Comparison of ENCODE assay signal across 7 cellular contexts in genomic region chr20:1503564-1504227, GRCh38. TPM values are rescaled to one million over a fixed set of nuclear protein-coding genes. Genes with fewer than 3 reads are reported as not detected.
DNase-seq lines count a peak whose midpoint lies in the region; ATAC-seq and TF ChIP-seq lines count a peak whose summit lies in the region.

No MANE protein-coding gene starts in this region.

- peaks cover 24% of the 10 kb centered on the region for H3K27me3 Mint-ChIP-seq in activated naive CD8-positive, alpha-beta T cell treated with anti-CD3 and anti-CD28 coated beads, Interleukin-2, amount 50 U/mL, for 24 hours

- H3K4me3 ChIP-seq in heart right ventricle, result no peak overlapping the region
- no peak overlapping the region for H3K4me3 ChIP-seq in retinal pigment epithelial cell (ENCODE audit: low read length)

- TF ChIP-seq CTCF in heart right ventricle (IDR thresholded peaks at IDR 0.05), result peak; percentile 53 to 97 (median 78)
- TF ChIP-seq CTCF in retinal pigment epithelial cell (conservative IDR thresholded peaks at IDR 0.05; ENCODE audit: low read depth, low read length), result peak; percentile 100

- H3K27ac ChIP-seq in heart right ventricle, result no peak overlapping the region

- H3K4me3 Mint-ChIP-seq in activated naive CD8-positive, alpha-beta T cell treated with anti-CD3 and anti-CD28 coated beads, Interleukin-2, amount 50 U/mL, for 24 hours, result no peak overlapping the region

- H3K27ac Mint-ChIP-seq in activated naive CD8-positive, alpha-beta T cell treated with anti-CD3 and anti-CD28 coated beads, Interleukin-2, amount 50 U/mL, for 24 hours, result no peak overlapping the region

- peaks cover 0 to 9% (median 0%) of the 10 kb centered on the region in 11 donors for H3K9me3 ChIP-seq in heart right ventricle

- peaks cover 4% of the 10 kb centered on the region for H3K4me1 Mint-ChIP-seq in activated naive CD8-positive, alpha-beta T cell treated with anti-CD3 and anti-CD28 coated beads, Interleukin-2, amount 50 U/mL, for 24 hours

- H3K27me3 ChIP-seq in heart right ventricle, result peaks cover 0 to 16% (median 10%) of the 10 kb centered on the region in 7 donors

- intact Hi-C loops in heart right ventricle (cut with DNase I), result loop anchor here in 1 of 10 donors (10.0 kb wide), 1 partner anchor 231 kb away; no protein-coding TSS in a partner anchor

- H3K9me3 Mint-ChIP-seq in activated naive CD8-positive, alpha-beta T cell treated with anti-CD3 and anti-CD28 coated beads, Interleukin-2, amount 50 U/mL, for 24 hours, result no peaks in the 10 kb centered on the region

- peak; percentile 25 for DNase-seq in NCI-H1436 treated with DMSO at 0.1 percent for 48 hours (lab: John Stamatoyannopoulos, UW)
- peak; percentile 45 to 95 for DNase-seq in SW 1271 (lab: John Stamatoyannopoulos, UW)
- DNase-seq in activated naive CD8-positive, alpha-beta T cell treated with anti-CD3 and anti-CD28 coated beads, Interleukin-2, amount 50 U/mL, for 24 hours, result peak; percentile 71
- peak; percentile 41 to 76 for DNase-seq in heart right ventricle
- peak; percentile 67 for DNase-seq in retinal pigment epithelial cell (ENCODE audit: low read depth)

- peak; percentile 92 for ATAC-seq in GM18505 (IDR thresholded peaks at IDR 0.05; ENCODE audit: unreplicated experiment)
- peak; percentile 88 for ATAC-seq in HG02884 (IDR thresholded peaks at IDR 0.05; ENCODE audit: unreplicated experiment)
- peak; percentile 99 for ATAC-seq in activated naive CD8-positive, alpha-beta T cell treated with anti-CD3 and anti-CD28 coated beads, Interleukin-2, amount 50 U/mL, for 24 hours
- ATAC-seq in heart right ventricle, result peak; percentile 69 to 96 (median 93)

- peaks cover 0 to 6% (median 0%) of the 10 kb centered on the region in 9 donors for H3K4me1 ChIP-seq in heart right ventricle

- no peaks in the 10 kb centered on the region for H3K36me3 Mint-ChIP-seq in activated naive CD8-positive, alpha-beta T cell treated with anti-CD3 and anti-CD28 coated beads, Interleukin-2, amount 50 U/mL, for 24 hours (ENCODE audit: low read depth)

- no peaks in the 10 kb centered on the region for H3K36me3 ChIP-seq in heart right ventricle

- WGBS in heart right ventricle, 2 donors, result 1 to 2% methylated on average over 8 of the region's 8 CpGs

- no peak for TF ChIP-seq POLR2A in GM18505 (IDR thresholded peaks at IDR 0.05; ENCODE audit: borderline replicate concordance, extremely low read depth, insufficient read depth, insufficient read length)

RNA-seq across cellular contexts. Expression of gene SIRPB2, which starts 12.5 kb away (rescaled TPM):
- 1 to 10 TPM in 6 of 10 donors, under 1 TPM in 4; 0.23 to 7.3 (median 1.7) TPM for total RNA-seq in heart right ventricle
- 1 to 10 TPM in 1 of 2 donors, under 1 TPM in 1; 0.88 to 1.2 TPM for polyA plus RNA-seq in heart right ventricle

RNA-seq across cellular contexts. Expression of gene NSFL1C, which starts 37.0 kb away (rescaled TPM):
- total RNA-seq in heart right ventricle, result 10 to 100 TPM; 54.6 to 75.6 (median 63.8) TPM
- polyA plus RNA-seq in heart right ventricle, result 10 to 100 TPM; 39.4 to 46.9 TPM

RNA-seq across cellular contexts. Expression of gene SIRPD, which starts 53.8 kb away (rescaled TPM):
- under 1 TPM in 1 of 10 donors, not detected in 9; 0.23 TPM for total RNA-seq in heart right ventricle
- under 1 TPM in 1 of 2 donors, not detected in 1; 0.17 TPM for polyA plus RNA-seq in heart right ventricle
